ENCODE assay signal across 15 cellular contexts in the genomic region with DNA sequence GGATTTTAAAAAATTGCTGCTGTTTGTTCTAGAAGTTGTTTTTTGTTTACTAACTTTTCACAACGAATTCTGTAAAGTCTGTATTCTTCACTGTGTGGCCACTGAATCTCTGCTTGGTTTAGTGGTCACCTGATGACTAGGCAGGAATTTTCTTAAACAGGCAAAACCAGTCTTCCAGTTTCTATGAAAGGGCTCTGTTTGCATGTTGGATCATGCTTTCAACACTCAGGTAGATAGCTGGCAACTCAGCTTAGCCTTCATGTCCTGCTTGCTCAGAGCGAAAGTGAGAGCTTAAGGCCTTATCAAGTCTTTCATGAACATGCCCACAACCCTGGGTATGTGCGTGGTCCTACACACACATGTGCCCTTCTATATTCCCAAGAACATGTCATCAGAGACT. TPM values are rescaled to one million over a fixed set of nuclear protein-coding genes. Genes with fewer than 3 reads are reported as not detected.
DNase-seq lines count a peak whose midpoint lies in the region; ATAC-seq and TF ChIP-seq lines count a peak whose summit lies in the region.
"Had no signal": no experiment of that assay in that cellular context is flagged by ENCODE, and none has a peak within 500 bp of the region (broad histone marks: within the 10 kb centered on the region; RNA-seq: fewer than 3 reads in every experiment).

No MANE protein-coding gene starts in this region.

- CTCF ChIA-PET in Calu3 (lab: Charles Lee): interaction anchor here (0.9 to 1.2 kb wide), 3 partner anchors 14 to 156 kb away, joined by 4 read pairs; a partner anchor contains a TSS
- CTCF ChIA-PET in PC-3 (lab: Charles Lee): no interaction called here

- H3K27ac ChIP-seq in PC-3 (ENCODE audit: low read length) (peak overlapping the region; percentile 86), epithelial cell of prostate (peak overlapping the region; percentile 95), esophagus muscularis mucosa (replicated peaks in 1 of 4) (no peak overlapping the region), body of pancreas (no peak overlapping the region)
- H3K27ac ChIP-seq: GM23248 had no signal

- H3K36me3 ChIP-seq in PC-3 (ENCODE audit: low read depth, low read length) (0 out of 2 replicates have a peak, but pooled peaks cover 4% of the 10 kb centered on the region), esophagus muscularis mucosa (no peaks in the 10 kb centered on the region), body of pancreas (replicated peaks in 1 of 2; ENCODE audit: insufficient read depth in 1 of 2, low read depth in 2 of 2) (no peaks in the 10 kb centered on the region)

- H3K27ac Mint-ChIP-seq in Calu3 (ENCODE audit: unreplicated experiment) (peak overlapping the region; percentile 60), progenitor cell of endocrine pancreas (peak overlapping the region; percentile 75)
- no peak overlapping the region for H3K27ac Mint-ChIP-seq in activated T-helper 17 cell treated with anti-CD3 and anti-CD28 coated beads, Interleukin-2, amount 50 U/mL, for 72 hours

- peak overlapping the region; percentile 34 for H3K9ac ChIP-seq in PC-3 (ENCODE audit: low read length)
- H3K9ac ChIP-seq: GM23248 had no signal

- H3K9me3 Mint-ChIP-seq in Calu3 (ENCODE audit: low read depth, unreplicated experiment) (peaks cover 11% of the 10 kb centered on the region), progenitor cell of endocrine pancreas (ENCODE audit: low read depth) (peaks cover 33% of the 10 kb centered on the region)
- peaks cover 5% of the 10 kb centered on the region for H3K9me3 Mint-ChIP-seq in activated T-helper 17 cell treated with anti-CD3 and anti-CD28 coated beads, Interleukin-2, amount 50 U/mL, for 72 hours

- H3K4me1 Mint-ChIP-seq in Calu3 (ENCODE audit: low read depth, unreplicated experiment) (peaks cover 53% of the 10 kb centered on the region), progenitor cell of endocrine pancreas (ENCODE audit: low read depth) (peaks cover 15% of the 10 kb centered on the region)
- no peaks in the 10 kb centered on the region for H3K4me1 Mint-ChIP-seq in activated T-helper 17 cell treated with anti-CD3 and anti-CD28 coated beads, Interleukin-2, amount 50 U/mL, for 72 hours

- intact Hi-C loops in Calu3 (cut with micrococcal nuclease; ENCODE audit: unreplicated experiment) (no loop called here), PC-3 (cut with micrococcal nuclease) (no loop called here), esophagus muscularis mucosa (cut with DNase I) (no loop called here), body of pancreas (cut with DNase I) (no loop called here)

- no peaks in the 10 kb centered on the region for H3K9me2 ChIP-seq in PC-3 (replicated peaks; ENCODE audit: low read length)

- H3K27me3 Mint-ChIP-seq in Calu3 (ENCODE audit: unreplicated experiment) (no peaks in the 10 kb centered on the region), progenitor cell of endocrine pancreas (no peaks in the 10 kb centered on the region)
- H3K27me3 Mint-ChIP-seq in activated T-helper 17 cell treated with anti-CD3 and anti-CD28 coated beads, Interleukin-2, amount 50 U/mL, for 72 hours: peaks cover 21% of the 10 kb centered on the region

- DNase-seq in Calu3 (peak; percentile 60), PC-3 (peak; percentile 93), epithelial cell of prostate (ENCODE audit: low read depth, low spot score) (peak; percentile 99), progenitor cell of endocrine pancreas (ENCODE audit: low spot score, unreplicated experiment) (no peak), esophagus muscularis mucosa (ENCODE audit: extremely low spot score) (no peak), body of pancreas (no peak)
- no peak for DNase-seq in NK-92 treated with Interleukin-12 subunit alpha and Interleukin-12 subunit beta, amount 100 ng/mL, for 24 hours (lab: John Stamatoyannopoulos, UW)
- DNase-seq: C1 segment of cervical spinal cord, GM23248, NCI-H146, NCI-H2081 treated with DMSO at 0.1 percent for 48 hours, NCI-H510A treated with DMSO at 0.1 percent for 48 hours, NCI-H82 had no signal

- TF ChIP-seq POLR2A in esophagus muscularis mucosa (IDR thresholded peaks at IDR 0.05; ENCODE audit: low read depth) (no peak), body of pancreas (IDR thresholded peaks at IDR 0.05) (no peak)

- peak overlapping the region; percentile 11; the same call in 1 of the 2 replicates for H2AFZ ChIP-seq in PC-3 (ENCODE audit: low read length)
- H2AFZ ChIP-seq: GM23248 had no signal

- no peaks in the 10 kb centered on the region for H3K79me2 ChIP-seq in PC-3 (ENCODE audit: low read length)

- POLR2A ChIA-PET in PC-3 (lab: Charles Lee; ENCODE audit: unreplicated experiment): interaction anchor here (0.8 kb wide), 1 partner anchor 158 kb away, joined by 6 read pairs; no protein-coding TSS in a partner anchor

- ATAC-seq in PC-3 (peak; percentile 49), body of pancreas (no peak)
- ATAC-seq in activated T-helper 17 cell treated with anti-CD3 and anti-CD28 coated beads, Interleukin-2, amount 50 U/mL, for 72 hours (replicated peaks): no peak
- ATAC-seq: K562 had no signal

- H3K9me3 ChIP-seq in PC-3 (ENCODE audit: low read length) (peaks cover 4% of the 10 kb centered on the region; the same call in 1 of the 2 replicates), esophagus muscularis mucosa (peaks cover 0 to 17% (median 13%) of the 10 kb centered on the region in 4 donors), body of pancreas (no peaks in the 10 kb centered on the region)

- TF ChIP-seq EP300 in esophagus muscularis mucosa (IDR thresholded peaks at IDR 0.05): no peak

- H3K27me3 ChIP-seq in PC-3 (ENCODE audit: low read length) (no peaks in the 10 kb centered on the region), esophagus muscularis mucosa (no peaks in the 10 kb centered on the region), body of pancreas (no peaks in the 10 kb centered on the region)

- BruUV-seq in Calu3 (replicated peaks; lab: Mats Ljungman, UMichigan) (no TSS peak), PC-3 (replicated peaks; lab: Mats Ljungman, UMichigan) (no TSS peak)

- H3K4me2 ChIP-seq in PC-3 (ENCODE audit: low read length): peak overlapping the region; percentile 27

- H3K36me3 Mint-ChIP-seq in Calu3 (ENCODE audit: insufficient read depth, unreplicated experiment): peaks cover 14% of the 10 kb centered on the region
- H3K36me3 Mint-ChIP-seq in progenitor cell of endocrine pancreas (ENCODE audit: insufficient read depth): peaks cover 10% of the 10 kb centered on the region
- H3K36me3 Mint-ChIP-seq in activated T-helper 17 cell treated with anti-CD3 and anti-CD28 coated beads, Interleukin-2, amount 50 U/mL, for 72 hours (ENCODE audit: low read depth): no peaks in the 10 kb centered on the region

- no peak overlapping the region for H3K4me3 ChIP-seq in PC-3 (ENCODE audit: low read length)
- no peak overlapping the region for H3K4me3 ChIP-seq in esophagus muscularis mucosa
- H3K4me3 ChIP-seq in body of pancreas: no peak overlapping the region
- H3K4me3 ChIP-seq: GM23248, K562 had no signal

- 90% methylated on average over 3 of the region's 3 CpGs for WGBS in esophagus muscularis mucosa
- 45 to 59% methylated on average over 3 of the region's 3 CpGs for WGBS in body of pancreas, 2 donors

- H3K4me3 Mint-ChIP-seq in Calu3 (ENCODE audit: low read depth, unreplicated experiment): no peak overlapping the region
- no peak overlapping the region for H3K4me3 Mint-ChIP-seq in progenitor cell of endocrine pancreas (ENCODE audit: low read depth)
- H3K4me3 Mint-ChIP-seq in activated T-helper 17 cell treated with anti-CD3 and anti-CD28 coated beads, Interleukin-2, amount 50 U/mL, for 72 hours: no peak overlapping the region

- H3K4me1 ChIP-seq in PC-3 (ENCODE audit: insufficient read depth, low read length) (peaks cover 33% of the 10 kb centered on the region), esophagus muscularis mucosa (no peaks in the 10 kb centered on the region), body of pancreas (no peaks in the 10 kb centered on the region)

- no peak for TF ChIP-seq CTCF in Calu3 (IDR thresholded peaks at IDR 0.05; ENCODE audit: unreplicated experiment)
- no peak for TF ChIP-seq CTCF in PC-3 (conservative IDR thresholded peaks at IDR 0.05; ENCODE audit: low read depth, low read length)
- TF ChIP-seq CTCF in progenitor cell of endocrine pancreas (IDR thresholded peaks at IDR 0.05; ENCODE audit: unreplicated experiment): no peak
- no peak for TF ChIP-seq CTCF in esophagus muscularis mucosa (IDR thresholded peaks at IDR 0.05)
- TF ChIP-seq CTCF in body of pancreas (IDR thresholded peaks at IDR 0.05): no peak

- H3F3A ChIP-seq in PC-3 (ENCODE audit: low read length, unreplicated experiment): peaks cover 3% of the 10 kb centered on the region

- H4K20me1 ChIP-seq in PC-3 (ENCODE audit: low read length): no peaks in the 10 kb centered on the region

RNA-seq across cellular contexts. Expression of a gene that starts 52.4 kb away (rescaled TPM):
- not detected in 2 replicates for total RNA-seq in Calu3 (2022)
- 0.62 TPM in 1 of 2 replicates, not detected in the other for total RNA-seq in PC-3 (2014; rRNA removed)
- 0.19 and 0.75 TPM in 2 replicates for total RNA-seq in progenitor cell of endocrine pancreas
- total RNA-seq in activated T-helper 17 cell treated with anti-CD3 and anti-CD28 coated beads, Interleukin-2, amount 50 U/mL, for 72 hours: not detected
- under 1 TPM in 1 of 4 donors, not detected in 3; 0.26 TPM for total RNA-seq in esophagus muscularis mucosa
- total RNA-seq in body of pancreas: not detected
- total RNA-seq: GM23248, K562 had no signal

Comparison
In these comparisons a context has a peak if more than half of its experiments do, and no peak if none do; other contexts are left out.
1. DNase-seq: peak in Calu3 (single experiment), PC-3 (single experiment) and epithelial cell of prostate (single experiment); none in progenitor cell of endocrine pancreas (single experiment), esophagus muscularis mucosa (single experiment), NK-92 treated with Interleukin-12 subunit alpha and Interleukin-12 subunit beta, amount 100 ng/mL, for 24 hours (single experiment) and body of pancreas (0 of 4).
2. H3K27ac ChIP-seq: peak in PC-3 (single experiment) and epithelial cell of prostate (single experiment); none in esophagus muscularis mucosa (0 of 4) and body of pancreas (0 of 4).